24 cellular contexts compared by ENCODE assay signal in genomic region chr3:108713801-108714200, GRCh38. TPM values are rescaled to one million over a fixed set of nuclear protein-coding genes. Genes with fewer than 3 reads are reported as not detected.
A peak's percentile ranks its signal among the peaks of the same experiment; 100 is the strongest.
DNase-seq lines count a peak whose midpoint lies in the region; TF ChIP-seq lines count a peak whose summit lies in the region.
"Had no signal": no experiment of that assay in that cellular context is flagged by ENCODE, and none has a peak within 500 bp of the region (broad histone marks: within the 10 kb centered on the region; RNA-seq: fewer than 3 reads in every experiment).

No MANE protein-coding gene starts in this region.

- POLR2A ChIA-PET in CD8-positive, alpha-beta memory T cell (lab: Charles Lee) = no interaction called here

- peak overlapping the region; percentile 85 for H3K27ac ChIP-seq in MM.1S (ENCODE audit: low read length)
- H3K27ac ChIP-seq in CD8-positive, alpha-beta memory T cell (ENCODE audit: low read depth, low read length) = no peak overlapping the region
- H3K27ac ChIP-seq: HL-60, Peyer's patch had no signal

- peaks cover 2% of the 10 kb centered on the region; the same call in 1 of the 2 replicates for H3F3A ChIP-seq in MM.1S (ENCODE audit: insufficient read depth, low read length)

- peaks cover 15% of the 10 kb centered on the region for H3K4me1 ChIP-seq in MM.1S (ENCODE audit: low read length)
- H3K4me1 ChIP-seq in endocrine pancreas (ENCODE audit: control insufficient read depth, insufficient read depth, low read length) = peaks cover 7% of the 10 kb centered on the region
- no peaks in the 10 kb centered on the region for H3K4me1 ChIP-seq in CD8-positive, alpha-beta memory T cell (ENCODE audit: insufficient read depth, low read length)
- H3K4me1 ChIP-seq: HAP-1, Peyer's patch had no signal

- H3K9me3 Mint-ChIP-seq in CD8-positive, alpha-beta memory T cell = peaks cover 0 to 2% (median 0%) of the 10 kb centered on the region in 5 donors
- H3K9me3 Mint-ChIP-seq: CD8-positive, alpha-beta T cell; GM23338; T-helper 1 cell treated with Interleukin-12 subunit alpha and Interleukin-12 subunit beta and Interleukin-4 antibody, amounts not matched to agents 30 μg/mL and 1 μg/mL, for 36 hours had no signal

- CTCF ChIA-PET in CD8-positive, alpha-beta memory T cell (lab: Charles Lee) = no interaction called here

- no peak for TF ChIP-seq CTCF in MM.1S (IDR thresholded peaks at IDR 0.05; ENCODE audit: low read length)

- no peak overlapping the region for H3K27ac Mint-ChIP-seq in CD8-positive, alpha-beta memory T cell
- H3K27ac Mint-ChIP-seq: CD8-positive, alpha-beta T cell; GM23338; T-helper 1 cell treated with Interleukin-12 subunit alpha and Interleukin-12 subunit beta and Interleukin-4 antibody, amounts not matched to agents 30 μg/mL and 1 μg/mL, for 36 hours had no signal

- peak in 2 of 3 experiments; percentile 31 to 73 for DNase-seq in NCI-H1417 (lab: John Stamatoyannopoulos, UW)
- DNase-seq in NCI-H1417 treated with DMSO at 0.1 percent for 48 hours (lab: John Stamatoyannopoulos, UW) = no peak
- peak; percentile 90 for DNase-seq in MM.1S
- DNase-seq in NCI-H524 treated with DMSO at 0.1 percent for 48 hours (lab: John Stamatoyannopoulos, UW) = peak; percentile 9
- DNase-seq in KBM-7 = no peak
- DNase-seq in CD8-positive, alpha-beta memory T cell = no peak
- no peak for DNase-seq in pons (ENCODE audit: low spot score)
- DNase-seq: 8988T; C1 segment of cervical spinal cord; CD8-positive, alpha-beta T cell; KG1; NCI-H1092 treated with DMSO at 0.1 percent for 48 hours; NCI-H2107; Peyer's patch; T1000 had no signal

- no peaks in the 10 kb centered on the region for H3K27me3 ChIP-seq in MM.1S (replicated peaks; ENCODE audit: insufficient read depth, low read length)
- no peaks in the 10 kb centered on the region for H3K27me3 ChIP-seq in endocrine pancreas (ENCODE audit: control insufficient read depth, insufficient read depth, low read length)
- no peaks in the 10 kb centered on the region for H3K27me3 ChIP-seq in CD8-positive, alpha-beta memory T cell (ENCODE audit: insufficient read depth, low read length, poor library complexity, severe bottlenecking)
- H3K27me3 ChIP-seq: Peyer's patch had no signal

- H3K79me2 ChIP-seq in MM.1S (ENCODE audit: low read length) = no peaks in the 10 kb centered on the region

- peak overlapping the region; percentile 14; the same call in 1 of the 2 replicates for H3K4me2 ChIP-seq in MM.1S (ENCODE audit: low read depth, low read length)
- H3K4me2 ChIP-seq: GM23338 had no signal

- in situ Hi-C loops in KBM-7 (cut with MboI; ENCODE audit: low pct_unique_long_range_greater_than_20kb, low sequenced_read_pairs) = no loop called here

- H3K36me3 Mint-ChIP-seq in CD8-positive, alpha-beta memory T cell = peaks cover 0 to 6% (median 0%) of the 10 kb centered on the region in 3 donors
- H3K36me3 Mint-ChIP-seq: CD8-positive, alpha-beta T cell had no signal

- peak overlapping the region; percentile 19; the same call in 1 of the 2 replicates for H2AFZ ChIP-seq in MM.1S (ENCODE audit: low read length)
- H2AFZ ChIP-seq: GM23338 had no signal

- H3K4me3 Mint-ChIP-seq in CD8-positive, alpha-beta memory T cell = no peak overlapping the region
- H3K4me3 Mint-ChIP-seq: CD8-positive, alpha-beta T cell; GM23338; T-helper 1 cell treated with Interleukin-12 subunit alpha and Interleukin-12 subunit beta and Interleukin-4 antibody, amounts not matched to agents 30 μg/mL and 1 μg/mL, for 36 hours had no signal

- peak overlapping the region; percentile 40; the same call in 1 of the 2 replicates for H3K9ac ChIP-seq in MM.1S (ENCODE audit: low read length)
- H3K9ac ChIP-seq in endocrine pancreas (ENCODE audit: control insufficient read depth, insufficient read depth, low read length) = no peak overlapping the region

- H3K9me3 ChIP-seq in MM.1S (replicated peaks; ENCODE audit: insufficient read depth, low read length) (no peaks in the 10 kb centered on the region), endocrine pancreas (ENCODE audit: control insufficient read depth, low read length) (no peaks in the 10 kb centered on the region)
- no peaks in the 10 kb centered on the region for H3K9me3 ChIP-seq in CD8-positive, alpha-beta memory T cell (ENCODE audit: low read length)
- H3K9me3 ChIP-seq: HAP-1, Peyer's patch had no signal

- H3K4me3 ChIP-seq in MM.1S (ENCODE audit: low read length) = no peak overlapping the region
- H3K4me3 ChIP-seq in endocrine pancreas (ENCODE audit: control insufficient read depth, insufficient read depth, low read length) = peak overlapping the region; percentile 5
- H3K4me3 ChIP-seq in CD8-positive, alpha-beta memory T cell (ENCODE audit: low read length) = no peak overlapping the region
- H3K4me3 ChIP-seq: GM23338, HAP-1, Peyer's patch had no signal

- H3K4me1 Mint-ChIP-seq in CD8-positive, alpha-beta memory T cell = no peaks in the 10 kb centered on the region
- H3K4me1 Mint-ChIP-seq: GM23338 had no signal

- peaks cover 3 to 16% of the 10 kb centered on the region in 2 donors for H3K27me3 Mint-ChIP-seq in CD8-positive, alpha-beta memory T cell

- H4K20me1 ChIP-seq in MM.1S (ENCODE audit: insufficient read depth, low read length) = no peaks in the 10 kb centered on the region

- no peaks in the 10 kb centered on the region for H3K9me2 ChIP-seq in MM.1S (replicated peaks; ENCODE audit: insufficient read depth, low read length)

- no peaks in the 10 kb centered on the region for H3K36me3 ChIP-seq in MM.1S (replicated peaks; ENCODE audit: insufficient read depth, low read length)
- H3K36me3 ChIP-seq in endocrine pancreas (ENCODE audit: control insufficient read depth, insufficient read depth, low read length) = no peaks in the 10 kb centered on the region
- no peaks in the 10 kb centered on the region for H3K36me3 ChIP-seq in CD8-positive, alpha-beta memory T cell (ENCODE audit: insufficient read depth, low read length)
- H3K36me3 ChIP-seq: HAP-1, Peyer's patch had no signal

RNA-seq across cellular contexts. Expression of gene RETNLB, which starts 43.4 kb away (rescaled TPM):
- total RNA-seq in CD8-positive, alpha-beta memory T cell = not detected
- not detected for polyA plus RNA-seq in CD8-positive, alpha-beta memory T cell
- total RNA-seq: CD8-positive, alpha-beta T cell; G401; GM23338; NCI-H460; OCI-LY7; SK-MEL-5 had no signal
- polyA plus RNA-seq: GM23338 had no signal

Comparison
In these comparisons a context has a peak if more than half of its experiments do, and no peak if none do; other contexts are left out.
1. DNase-seq: peak in NCI-H1417 (2 of 3), MM.1S (single experiment) and NCI-H524 treated with DMSO at 0.1 percent for 48 hours (single experiment); none in NCI-H1417 treated with DMSO at 0.1 percent for 48 hours (single experiment), KBM-7 (single experiment), CD8-positive, alpha-beta memory T cell (0 of 5) and pons (single experiment).